ENCODE assay signal across 8 cellular contexts in the genomic region with DNA sequence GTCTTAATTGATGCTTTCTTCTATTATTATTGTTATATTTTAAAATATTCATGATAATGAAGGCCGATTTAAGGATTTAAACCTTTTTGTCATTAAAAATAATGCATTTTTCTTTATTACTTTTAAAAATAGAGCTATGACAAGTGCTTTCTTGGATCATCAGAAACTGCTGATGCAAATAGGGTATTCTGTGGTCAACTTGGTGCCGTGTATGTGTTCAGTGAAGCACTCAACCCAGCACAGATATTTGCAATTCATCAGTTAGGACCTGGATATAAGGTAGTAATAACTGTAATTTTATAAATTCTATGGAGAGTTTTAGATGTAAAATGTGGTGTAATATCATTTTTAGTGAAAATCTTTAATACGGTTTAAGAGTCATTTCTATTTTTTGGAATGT.
ATAC-seq and FAIRE-seq lines count a peak whose summit lies in the region.

No MANE protein-coding gene starts in this region.

- peak; percentile 84 for FAIRE-seq in colon (lab: Jason Lieb, UNC)

- ATAC-seq in GM18858 (IDR thresholded peaks at IDR 0.05; ENCODE audit: unreplicated experiment), result peak; percentile 79
- peak; percentile 96 for ATAC-seq in GM19328 (IDR thresholded peaks at IDR 0.05; ENCODE audit: unreplicated experiment)
- ATAC-seq in GM21381 (IDR thresholded peaks at IDR 0.05; ENCODE audit: unreplicated experiment), result peak; percentile 89
- peak; percentile 90 for ATAC-seq in GM21723 (IDR thresholded peaks at IDR 0.05; ENCODE audit: unreplicated experiment)
- ATAC-seq in HG02870 (IDR thresholded peaks at IDR 0.05; ENCODE audit: unreplicated experiment), result peak; percentile 94
- ATAC-seq in HG03103 (IDR thresholded peaks at IDR 0.05; ENCODE audit: low read depth, unreplicated experiment), result peak; percentile 98
- peak; percentile 96 for ATAC-seq in HG03442 (IDR thresholded peaks at IDR 0.05; ENCODE audit: unreplicated experiment)

Comparison
In these comparisons a context has a peak if more than half of its experiments do, and no peak if none do; other contexts are left out.
1. Peak in every context shown above with its lines: ATAC-seq.